10 cellular contexts compared by ENCODE assay signal in genomic region chr19:50794778-50795664, GRCh38. TPM values are rescaled to one million over a fixed set of nuclear protein-coding genes. Genes with fewer than 3 reads are reported as not detected.
A peak's percentile ranks its signal among the peaks of the same experiment; 100 is the strongest.
DNase-seq lines count a peak whose midpoint lies in the region; FAIRE-seq and TF ChIP-seq lines count a peak whose summit lies in the region.
"Had no signal": no experiment of that assay in that cellular context is flagged by ENCODE, and none has a peak within 500 bp of the region (broad histone marks: within the 10 kb centered on the region; RNA-seq: fewer than 3 reads in every experiment).

No MANE protein-coding gene starts in this region.

- POLR2A ChIA-PET in AG04450 (lab: Yijun Ruan, JAX): interaction anchor here (0.5 to 2.4 kb wide), 2 partner anchors 9 to 438 kb away, joined by 3 to 9 read pairs; no protein-coding TSS in a partner anchor

- H3K9ac ChIP-seq in smooth muscle cell (ENCODE audit: low read depth): no peak overlapping the region

- no peaks in the 10 kb centered on the region for H3K27me3 ChIP-seq in AG04450 (ENCODE audit: control insufficient read depth, insufficient read depth, low read length)
- H3K27me3 ChIP-seq in smooth muscle cell (ENCODE audit: low read depth): no peaks in the 10 kb centered on the region

- H3K4me1 ChIP-seq in smooth muscle cell (ENCODE audit: low read depth): no peaks in the 10 kb centered on the region
- H3K4me1 ChIP-seq: heart right ventricle had no signal

- no peaks in the 10 kb centered on the region for H3K36me3 ChIP-seq in smooth muscle cell (ENCODE audit: low read depth)

- H3K4me2 ChIP-seq in smooth muscle cell: no peak overlapping the region

- peaks cover 45% of the 10 kb centered on the region for H4K20me1 ChIP-seq in smooth muscle cell (ENCODE audit: low read depth)

- CTCF ChIA-PET in AG04450 (lab: Charles Lee): interaction anchor here (1.0 kb wide), 1 partner anchor 13 kb away, joined by 3 read pairs; no protein-coding TSS in a partner anchor

- H3K9me3 ChIP-seq in AG04450 (ENCODE audit: control insufficient read depth, insufficient read depth, low read length) (no peaks in the 10 kb centered on the region; the same call in 1 of the 2 replicates), smooth muscle cell (replicated peaks; ENCODE audit: low read depth) (no peaks in the 10 kb centered on the region)
- H3K9me3 ChIP-seq: heart right ventricle had no signal

- no peaks in the 10 kb centered on the region for H3K79me2 ChIP-seq in smooth muscle cell (ENCODE audit: low read depth)

- 62% methylated on average over 22 of the region's 23 CpGs for WGBS in smooth muscle cell (ENCODE audit: low lambda C conversion rate)

- no peak for FAIRE-seq in RCC 7860 (lab: Jason Lieb, UNC)
- FAIRE-seq: TTC549 had no signal

- H3K27ac ChIP-seq in AG04450 (ENCODE audit: low read depth, low read length): no peak overlapping the region
- H3K27ac ChIP-seq in smooth muscle cell (ENCODE audit: low read depth): no peak overlapping the region
- H3K27ac ChIP-seq: heart right ventricle had no signal

- H2AFZ ChIP-seq in smooth muscle cell (ENCODE audit: low read depth): no peak overlapping the region

- no peak overlapping the region for H3K4me3 ChIP-seq in AG04450 (ENCODE audit: low read depth, low read length)
- H3K4me3 ChIP-seq in GM12865 (ENCODE audit: low read depth, low read length): no peak overlapping the region
- no peak overlapping the region for H3K4me3 ChIP-seq in choroid plexus epithelial cell (ENCODE audit: low read depth, low read length)
- H3K4me3 ChIP-seq in smooth muscle cell: no peak overlapping the region
- H3K4me3 ChIP-seq: heart right ventricle had no signal

- TF ChIP-seq CTCF in AG04450 (IDR thresholded peaks at IDR 0.05; ENCODE audit: low read depth, low read length): peak; percentile 28
- peak; percentile 27 for TF ChIP-seq CTCF in GM12865 (IDR thresholded peaks at IDR 0.05; ENCODE audit: insufficient read depth, low read depth, low read length, missing control alignments)
- TF ChIP-seq CTCF in choroid plexus epithelial cell (conservative IDR thresholded peaks at IDR 0.05; ENCODE audit: low read depth, low read length): peak; percentile 27
- no peak for TF ChIP-seq CTCF in smooth muscle cell (IDR thresholded peaks at IDR 0.05; ENCODE audit: borderline replicate concordance, insufficient read depth, poor library complexity, severe bottlenecking)

- no peak for DNase-seq in AG04450 (ENCODE audit: low read depth, low spot score)
- peak; percentile 70 for DNase-seq in GM12865 (ENCODE audit: low read depth)
- peak; percentile 30 for DNase-seq in NCI-H774 (lab: John Stamatoyannopoulos, UW)
- DNase-seq in choroid plexus epithelial cell (ENCODE audit: low read depth): no peak
- DNase-seq in DMS114 treated with DMSO at 0.1 percent for 48 hours (lab: John Stamatoyannopoulos, UW; ENCODE audit: unreplicated experiment): no peak
- no peak for DNase-seq in hepatic stellate cell (ENCODE audit: low spot score)
- DNase-seq in RCC 7860 (ENCODE audit: low spot score): no peak
- no peak for DNase-seq in smooth muscle cell (lab: John Stamatoyannopoulos, UW; ENCODE audit: unreplicated experiment)
- DNase-seq: heart right ventricle had no signal

- H3F3A ChIP-seq in smooth muscle cell (ENCODE audit: low read depth): no peaks in the 10 kb centered on the region

RNA-seq across cellular contexts. Expression of gene ACP4, which starts 4.8 kb away (rescaled TPM):
- polyA plus RNA-seq in AG04450 (2011; rRNA removed) (not detected in 2 replicates), smooth muscle cell (0.26 TPM in 2 replicates)
- not detected in 2 replicates for polyA minus RNA-seq in AG04450 (2011; rRNA and poly(A)+ RNA removed)
- total RNA-seq in smooth muscle cell: not detected in 2 replicates
- total RNA-seq: heart right ventricle had no signal
- polyA plus RNA-seq: heart right ventricle had no signal

RNA-seq across cellular contexts. Expression of gene GPR32, which starts 24.8 kb away (rescaled TPM):
- polyA plus RNA-seq in AG04450 (2011; rRNA removed) (not detected in 2 replicates), smooth muscle cell (not detected in 2 replicates)
- polyA minus RNA-seq in AG04450 (2011; rRNA and poly(A)+ RNA removed): not detected in 2 replicates
- total RNA-seq in smooth muscle cell: not detected in 2 replicates
- total RNA-seq: heart right ventricle had no signal
- polyA plus RNA-seq: heart right ventricle had no signal

RNA-seq across cellular contexts. Expression of gene KLK1, which starts 28.6 kb away (rescaled TPM):
- polyA plus RNA-seq in AG04450 (2011; rRNA removed) (not detected in 2 replicates), smooth muscle cell (not detected in 2 replicates)
- not detected in 2 replicates for polyA minus RNA-seq in AG04450 (2011; rRNA and poly(A)+ RNA removed)
- 0.85 TPM in 1 of 2 replicates, not detected in the other for total RNA-seq in smooth muscle cell

RNA-seq across cellular contexts. Expression of gene KLK15, which starts 38.4 kb away (rescaled TPM):
- polyA plus RNA-seq in AG04450 (2011; rRNA removed) (not detected in 2 replicates), smooth muscle cell (not detected in 2 replicates)
- polyA minus RNA-seq in AG04450 (2011; rRNA and poly(A)+ RNA removed): not detected in 2 replicates
- not detected in 2 replicates for total RNA-seq in smooth muscle cell
- total RNA-seq: heart right ventricle had no signal
- polyA plus RNA-seq: heart right ventricle had no signal

RNA-seq across cellular contexts. Expression of gene KLK3, which starts 59.7 kb away (rescaled TPM):
- polyA plus RNA-seq in AG04450 (2011; rRNA removed): not detected in 2 replicates
- polyA minus RNA-seq in AG04450 (2011; rRNA and poly(A)+ RNA removed): not detected in 2 replicates
- not detected in 2 replicates for total RNA-seq in smooth muscle cell
- polyA plus RNA-seq in smooth muscle cell: not detected in 2 replicates
- total RNA-seq: heart right ventricle had no signal
- polyA plus RNA-seq: heart right ventricle had no signal

Comparison
In these comparisons a context has a peak if more than half of its experiments do, and no peak if none do; other contexts are left out.
1. DNase-seq: peak in GM12865 (single experiment) and NCI-H774 (single experiment); none in AG04450 (single experiment), choroid plexus epithelial cell (single experiment), DMS114 treated with DMSO at 0.1 percent for 48 hours (single experiment), hepatic stellate cell (single experiment), RCC 7860 (single experiment) and smooth muscle cell (single experiment).